ENCODE assay signal across 20 cellular contexts in the genomic region with DNA sequence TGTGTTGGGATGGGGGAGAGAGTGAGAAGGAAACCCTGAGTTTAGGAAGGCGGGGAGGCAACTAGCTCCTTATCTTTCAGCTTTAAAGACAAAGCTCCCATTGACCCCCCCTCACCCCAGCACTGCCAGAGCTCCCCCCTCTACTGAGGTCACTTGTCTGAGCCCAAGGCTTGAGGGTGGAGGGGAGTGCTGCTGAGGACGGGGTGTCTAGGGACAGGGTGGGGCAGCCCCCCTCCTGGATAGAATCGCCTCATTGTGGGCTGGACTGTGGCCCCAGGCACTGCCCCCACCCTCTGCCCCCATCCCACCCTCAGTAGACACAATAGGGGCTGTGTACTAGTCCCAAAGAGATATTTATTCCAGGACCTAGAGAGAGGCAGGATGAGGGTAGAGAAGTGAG. TPM values are rescaled to one million over a fixed set of nuclear protein-coding genes. Genes with fewer than 3 reads are reported as not detected.
A peak's percentile ranks its signal among the peaks of the same experiment; 100 is the strongest.
DNase-seq lines count a peak whose midpoint lies in the region; ATAC-seq and TF ChIP-seq lines count a peak whose summit lies in the region.
"Had no signal": no experiment of that assay in that cellular context is flagged by ENCODE, and none has a peak within 500 bp of the region (broad histone marks: within the 10 kb centered on the region; RNA-seq: fewer than 3 reads in every experiment).

No MANE protein-coding gene starts in this region.

- H3K27ac ChIP-seq in cingulate gyrus (ENCODE audit: low read depth, low read length) = peak overlapping the region; percentile 83
- H3K27ac ChIP-seq in liver (ENCODE audit: low read depth in 1 of 2, low read length in 2 of 2) = peak overlapping the region; percentile 93 to 99
- H3K27ac ChIP-seq: vagina had no signal

- peak overlapping the region in 1 of 3 donors; percentile 37 for H3K4me3 ChIP-seq in liver (ENCODE audit: low read depth in 1 of 3, low read length in 3 of 3)
- H3K4me3 ChIP-seq: HAP-1, vagina had no signal

- no peaks in the 10 kb centered on the region for H3K9me3 ChIP-seq in liver (ENCODE audit: control insufficient read depth in 4 of 4, low read length in 3 of 4)
- H3K9me3 ChIP-seq: HAP-1, vagina had no signal

- no peak for TF ChIP-seq RAD21 in liver (IDR thresholded peaks at IDR 0.05)

- intact Hi-C loops in posterior cingulate gyrus (cut with DNase I) = loop anchor here (5.0 kb wide), 2 partner anchors 34 to 41 kb away; a partner anchor contains a TSS

- H3K4me1 ChIP-seq in liver (ENCODE audit: control insufficient read depth in 4 of 4, insufficient read depth in 4 of 4, low read length in 3 of 4) = peaks cover 12 to 50% (median 41%) of the 10 kb centered on the region in 4 donors

- no peaks in the 10 kb centered on the region for H3K27me3 ChIP-seq in liver (ENCODE audit: control insufficient read depth in 4 of 4, insufficient read depth in 4 of 4, low read length in 3 of 4)
- H3K27me3 ChIP-seq: vagina had no signal

- H3K36me3 ChIP-seq in liver (ENCODE audit: control insufficient read depth in 4 of 4, insufficient read depth in 3 of 4, low read depth in 1 of 4, low read length in 3 of 4) = peaks cover 7 to 20% (median 16%) of the 10 kb centered on the region in 4 donors
- H3K36me3 ChIP-seq: HAP-1, vagina had no signal

- peak overlapping the region in 1 of 2 donors; percentile 48 for H3K9ac ChIP-seq in liver (ENCODE audit: low read depth in 1 of 2, low read length in 2 of 2)

- ATAC-seq in GM19351 (IDR thresholded peaks at IDR 0.05; ENCODE audit: unreplicated experiment) (no peak), GM19324 (IDR thresholded peaks at IDR 0.05; ENCODE audit: low FRiP score, unreplicated experiment) (no peak)
- ATAC-seq: Panc1; stimulated activated naive CD8-positive, alpha-beta T cell treated with anti-CD3 and anti-CD28 coated beads, Interleukin-15, Interleukin-2, amounts not matched to agents 100 U/mL and 50 U/mL, for 24 hours had no signal

- WGBS in liver = 47% methylated on average over 3 of the region's 3 CpGs

- no peak for TF ChIP-seq CTCF in liver (IDR thresholded peaks at IDR 0.05; ENCODE audit: low read depth, low read length, missing input control)

- DNase-seq in COLO829 (ENCODE audit: low spot score) (peak; percentile 92), posterior cingulate gyrus (peak; percentile 71 to 98 (median 84)), cerebellum (ENCODE audit: low spot score) (no peak), SHP77 treated with DMSO at 0.1 percent for 48 hours (lab: John Stamatoyannopoulos, UW) (no peak)
- DNase-seq: ACHN; activated CD4-positive, alpha-beta T cell treated with anti-CD3 and anti-CD28 coated beads, Interleukin-2, amount 10 ng/mL, durations not matched to agents 24 days and 14 days; activated naive CD4-positive, alpha-beta T cell treated with anti-CD3 and anti-CD28 coated beads for 36 hours; CD4-positive, alpha-beta T cell; effector memory CD4-positive, alpha-beta T cell; NCI-H1417 treated with DMSO at 0.1 percent for 48 hours; NCI-H2171; stimulated activated CD4-positive, alpha-beta T cell treated with anti-CD3 and anti-CD28 coated beads, Interleukin-15, amount 100 ng/mL, for 24 hours; stimulated activated naive CD8-positive, alpha-beta T cell treated with anti-CD3 and anti-CD28 coated beads, Interleukin-15, Interleukin-2, amounts not matched to agents 100 U/mL and 50 U/mL, for 24 hours had no signal

TF ChIP-seq in liver, 16 proteins besides CTCF, POLR2A, EP300 and RAD21:
- TF ChIP-seq SP1 (IDR thresholded peaks at IDR 0.05) (no peak), FOXA1 (IDR thresholded peaks at IDR 0.05) (no peak), JUND (IDR thresholded peaks at IDR 0.05) (no peak), HNF4A (conservative IDR thresholded peaks at IDR 0.05) (no peak), EGR1 (IDR thresholded peaks at IDR 0.05; ENCODE audit: low read depth in 2 of 2) (no peak), TAF1 (conservative IDR thresholded peaks at IDR 0.05) (no peak), FOXA2 (IDR thresholded peaks at IDR 0.05) (no peak), HNF4G (IDR thresholded peaks at IDR 0.05) (no peak), GABPA (IDR thresholded peaks at IDR 0.05 in 1 of 2, conservative IDR thresholded peaks at IDR 0.05 in 1 of 2) (no peak), NR2F2 (IDR thresholded peaks at IDR 0.05) (no peak)
- TF ChIP-seq, protein P1, sequence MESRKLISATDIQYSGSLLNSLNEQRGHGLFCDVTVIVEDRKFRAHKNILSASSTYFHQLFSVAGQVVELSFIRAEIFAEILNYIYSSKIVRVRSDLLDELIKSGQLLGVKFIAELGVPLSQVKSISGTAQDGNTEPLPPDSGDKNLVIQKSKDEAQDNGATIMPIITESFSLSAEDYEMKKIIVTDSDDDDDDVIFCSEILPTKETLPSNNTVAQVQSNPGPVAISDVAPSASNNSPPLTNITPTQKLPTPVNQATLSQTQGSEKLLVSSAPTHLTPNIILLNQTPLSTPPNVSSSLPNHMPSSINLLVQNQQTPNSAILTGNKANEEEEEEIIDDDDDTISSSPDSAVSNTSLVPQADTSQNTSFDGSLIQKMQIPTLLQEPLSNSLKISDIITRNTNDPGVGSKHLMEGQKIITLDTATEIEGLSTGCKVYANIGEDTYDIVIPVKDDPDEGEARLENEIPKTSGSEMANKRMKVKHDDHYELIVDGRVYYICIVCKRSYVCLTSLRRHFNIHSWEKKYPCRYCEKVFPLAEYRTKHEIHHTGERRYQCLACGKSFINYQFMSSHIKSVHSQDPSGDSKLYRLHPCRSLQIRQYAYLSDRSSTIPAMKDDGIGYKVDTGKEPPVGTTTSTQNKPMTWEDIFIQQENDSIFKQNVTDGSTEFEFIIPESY (IDR thresholded peaks at IDR 0.05) = no peak
- TF ChIP-seq, protein P2, sequence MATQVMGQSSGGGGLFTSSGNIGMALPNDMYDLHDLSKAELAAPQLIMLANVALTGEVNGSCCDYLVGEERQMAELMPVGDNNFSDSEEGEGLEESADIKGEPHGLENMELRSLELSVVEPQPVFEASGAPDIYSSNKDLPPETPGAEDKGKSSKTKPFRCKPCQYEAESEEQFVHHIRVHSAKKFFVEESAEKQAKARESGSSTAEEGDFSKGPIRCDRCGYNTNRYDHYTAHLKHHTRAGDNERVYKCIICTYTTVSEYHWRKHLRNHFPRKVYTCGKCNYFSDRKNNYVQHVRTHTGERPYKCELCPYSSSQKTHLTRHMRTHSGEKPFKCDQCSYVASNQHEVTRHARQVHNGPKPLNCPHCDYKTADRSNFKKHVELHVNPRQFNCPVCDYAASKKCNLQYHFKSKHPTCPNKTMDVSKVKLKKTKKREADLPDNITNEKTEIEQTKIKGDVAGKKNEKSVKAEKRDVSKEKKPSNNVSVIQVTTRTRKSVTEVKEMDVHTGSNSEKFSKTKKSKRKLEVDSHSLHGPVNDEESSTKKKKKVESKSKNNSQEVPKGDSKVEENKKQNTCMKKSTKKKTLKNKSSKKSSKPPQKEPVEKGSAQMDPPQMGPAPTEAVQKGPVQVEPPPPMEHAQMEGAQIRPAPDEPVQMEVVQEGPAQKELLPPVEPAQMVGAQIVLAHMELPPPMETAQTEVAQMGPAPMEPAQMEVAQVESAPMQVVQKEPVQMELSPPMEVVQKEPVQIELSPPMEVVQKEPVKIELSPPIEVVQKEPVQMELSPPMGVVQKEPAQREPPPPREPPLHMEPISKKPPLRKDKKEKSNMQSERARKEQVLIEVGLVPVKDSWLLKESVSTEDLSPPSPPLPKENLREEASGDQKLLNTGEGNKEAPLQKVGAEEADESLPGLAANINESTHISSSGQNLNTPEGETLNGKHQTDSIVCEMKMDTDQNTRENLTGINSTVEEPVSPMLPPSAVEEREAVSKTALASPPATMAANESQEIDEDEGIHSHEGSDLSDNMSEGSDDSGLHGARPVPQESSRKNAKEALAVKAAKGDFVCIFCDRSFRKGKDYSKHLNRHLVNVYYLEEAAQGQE (IDR thresholded peaks at IDR 0.05) = no peak
- TF ChIP-seq, protein P3, sequence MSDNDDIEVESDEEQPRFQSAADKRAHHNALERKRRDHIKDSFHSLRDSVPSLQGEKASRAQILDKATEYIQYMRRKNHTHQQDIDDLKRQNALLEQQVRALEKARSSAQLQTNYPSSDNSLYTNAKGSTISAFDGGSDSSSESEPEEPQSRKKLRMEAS (IDR thresholded peaks at IDR 0.05) = no peak
TF ChIP-seq in liver: peak in this region for 0.

RNA-seq across cellular contexts. Expression of a gene that starts 3.0 kb away (rescaled TPM):
- 100 to 1,000 TPM in 1 of 2 donors, 10 to 100 TPM in 1; 69.0 to 141 TPM for total RNA-seq in liver
- polyA plus RNA-seq in liver = 10 to 100 TPM; 32.4 to 34.2 TPM
- total RNA-seq in cerebellum = 4.7 TPM

RNA-seq across cellular contexts. Expression of a gene that starts 21.4 kb away (rescaled TPM):
- 100 to 1,000 TPM in 1 of 2 donors, 10 to 100 TPM in 1; 74.3 to 148 TPM for total RNA-seq in liver
- 10 to 100 TPM; 56.8 to 62.9 TPM for polyA plus RNA-seq in liver
- 51.6 TPM for total RNA-seq in cerebellum

RNA-seq across cellular contexts. Expression of a gene that starts 33.5 kb away (rescaled TPM):
- total RNA-seq in liver = 1,000 to 10,000 TPM in 1 of 2 donors, 100 to 1,000 TPM in 1; 979 to 1,323 TPM
- polyA plus RNA-seq in liver = 1,000 to 10,000 TPM; 1,640 to 2,155 TPM
- total RNA-seq in cerebellum = 763 TPM

RNA-seq across cellular contexts. Expression of a gene that starts 35.1 kb away (rescaled TPM):
- total RNA-seq in liver (1 to 10 TPM; 2.0 to 5.2 TPM), cerebellum (9.4 TPM)
- polyA plus RNA-seq in liver = 1 to 10 TPM; 1.3 to 1.8 TPM

RNA-seq across cellular contexts. Expression of a gene that starts 41.2 kb away (rescaled TPM):
- total RNA-seq in liver (100 to 1,000 TPM in 1 of 2 donors, 10 to 100 TPM in 1; 62.2 to 187 TPM), cerebellum (22.2 TPM)
- polyA plus RNA-seq in liver = 100 to 1,000 TPM; 250 to 402 TPM

Comparison
In these comparisons a context has a peak if more than half of its experiments do, and no peak if none do; other contexts are left out.
1. DNase-seq: peak in COLO829 (single experiment) and posterior cingulate gyrus (10 of 10); none in cerebellum (single experiment) and SHP77 treated with DMSO at 0.1 percent for 48 hours (single experiment).
2. RNA of a gene that starts 3.0 kb away (total RNA-seq): 69.0 to 141 TPM in liver; 4.7 TPM in cerebellum (single experiment); every median in the first group is over 10 times any median in the second.